Comparison of ENCODE assay signal across 20 cellular contexts in genomic region chr6:44789061-44789460, GRCh38.
"Had no signal": no experiment of that assay in that cellular context is flagged by ENCODE, and none has a peak within 500 bp of the region (broad histone marks: within the 10 kb centered on the region; RNA-seq: fewer than 3 reads in every experiment).

No MANE protein-coding gene starts in this region.

- H3K36me3 Mint-ChIP-seq: type B pancreatic cell had no signal

- H3K27me3 Mint-ChIP-seq: type B pancreatic cell had no signal

- H3K36me3 ChIP-seq: colonic mucosa, esophagus squamous epithelium, sigmoid colon, stomach, thoracic aorta, uterus had no signal

- H3K4me2 ChIP-seq: hepatocyte had no signal

- DNase-seq: colonic mucosa; dermis blood vessel endothelial cell; esophagus squamous epithelium; left colon; left ventricle myocardium superior; mucosa of descending colon; naive thymus-derived CD8-positive, alpha-beta T cell; occipital lobe; psoas muscle; retina; sigmoid colon; stimulated activated CD4-positive, alpha-beta T cell treated with anti-CD3 and anti-CD28 coated beads, Interleukin-12 subunit alpha, Interleukin-12 subunit beta, amount 100 ng/mL, for 4 hours; stomach; substantia nigra; uterus had no signal

- H3K27ac Mint-ChIP-seq: type B pancreatic cell had no signal

- H3K27ac ChIP-seq: colonic mucosa, psoas muscle, stomach, thoracic aorta, uterus had no signal

- H3K4me3 Mint-ChIP-seq: neural crest cell, type B pancreatic cell had no signal

- H3K79me2 ChIP-seq: hepatocyte had no signal

- H3K9me3 ChIP-seq: colonic mucosa, esophagus squamous epithelium, mucosa of descending colon, psoas muscle, sigmoid colon, thoracic aorta, uterus had no signal

- H2AFZ ChIP-seq: hepatocyte had no signal

- H3K4me3 ChIP-seq: colonic mucosa, esophagus squamous epithelium, hepatocyte, mucosa of descending colon, psoas muscle, sigmoid colon, skin epidermis, stomach, thoracic aorta, uterus had no signal

- ATAC-seq: left colon; left ventricle myocardium superior; mucosa of descending colon; naive thymus-derived CD8-positive, alpha-beta T cell; psoas muscle had no signal

- H3K27me3 ChIP-seq: colonic mucosa, esophagus squamous epithelium, hepatocyte, sigmoid colon, stomach, uterus had no signal

- H3K9me3 Mint-ChIP-seq: type B pancreatic cell had no signal

- H3K4me1 ChIP-seq: colonic mucosa, esophagus squamous epithelium, psoas muscle, stomach, uterus had no signal
